12 cellular contexts compared by ENCODE assay signal in genomic region chr2:233470007-233470687, GRCh38.
DNase-seq lines count a peak whose midpoint lies in the region; ATAC-seq and TF ChIP-seq lines count a peak whose summit lies in the region.
"Had no signal": no experiment of that assay in that cellular context is flagged by ENCODE, and none has a peak within 500 bp of the region (broad histone marks: within the 10 kb centered on the region; RNA-seq: fewer than 3 reads in every experiment).

No MANE protein-coding gene starts in this region.

- DNase-seq in body of pancreas = peak in 3 of 4 donors; percentile 15 to 32 (median 31)
- DNase-seq in hypothalamus (lab: John Stamatoyannopoulos, UW) = peak in 41 of 51 donors; percentile 50 to 92 (median 74)
- no peak for DNase-seq in CD1c-positive myeloid dendritic cell (ENCODE audit: extremely low spot score)
- DNase-seq in NCI-H2227 treated with DMSO at 0.1 percent for 48 hours (lab: John Stamatoyannopoulos, UW) = no peak
- DNase-seq in NOMO-1 (lab: John Stamatoyannopoulos, UW; ENCODE audit: unreplicated experiment in 2 of 2) = no peak
- DNase-seq in RPMI8226 = no peak
- DNase-seq: activated CD4-positive, alpha-beta memory T cell treated with anti-CD3 and anti-CD28 coated beads, Interleukin-2, amount 10 ng/mL, durations not matched to agents 7 days and 5 days; COR-L47; KBM-7 had no signal

- no peaks in the 10 kb centered on the region for H3K27me3 Mint-ChIP-seq in IgD-negative memory B cell
- H3K27me3 Mint-ChIP-seq: activated CD4-positive, alpha-beta memory T cell treated with anti-CD3 and anti-CD28 coated beads, Interleukin-2, amount 10 ng/mL, durations not matched to agents 7 days and 5 days had no signal

- no peak overlapping the region for H3K9ac ChIP-seq in rectal smooth muscle tissue (ENCODE audit: low read length)

- H3K27me3 ChIP-seq in body of pancreas (no peaks in the 10 kb centered on the region), rectal smooth muscle tissue (ENCODE audit: control insufficient read depth, insufficient read depth, low read length) (no peaks in the 10 kb centered on the region)

- H3K36me3 Mint-ChIP-seq in IgD-negative memory B cell = peaks cover 11% of the 10 kb centered on the region

- H3K4me1 ChIP-seq in body of pancreas = no peaks in the 10 kb centered on the region
- peaks cover 11% of the 10 kb centered on the region for H3K4me1 ChIP-seq in rectal smooth muscle tissue (ENCODE audit: control insufficient read depth, insufficient read depth, low read length)

- no peaks in the 10 kb centered on the region for H3K9me3 ChIP-seq in body of pancreas

- no peaks in the 10 kb centered on the region for H3K4me1 Mint-ChIP-seq in IgD-negative memory B cell
- H3K4me1 Mint-ChIP-seq: activated CD4-positive, alpha-beta memory T cell treated with anti-CD3 and anti-CD28 coated beads, Interleukin-2, amount 10 ng/mL, durations not matched to agents 7 days and 5 days had no signal

- H3K4me3 ChIP-seq in body of pancreas = no peak overlapping the region
- no peak overlapping the region for H3K4me3 ChIP-seq in rectal smooth muscle tissue (ENCODE audit: low read length)

- H3K27ac ChIP-seq in body of pancreas (no peak overlapping the region), rectal smooth muscle tissue (ENCODE audit: low read depth, low read length) (peak overlapping the region; percentile 75)

- intact Hi-C loops in body of pancreas (cut with DNase I) = no loop called here

- TF ChIP-seq CTCF in body of pancreas (IDR thresholded peaks at IDR 0.05) = no peak

- H3K36me3 ChIP-seq in body of pancreas (replicated peaks in 1 of 2; ENCODE audit: insufficient read depth in 1 of 2, low read depth in 2 of 2) = no peaks in the 10 kb centered on the region
- H3K36me3 ChIP-seq in rectal smooth muscle tissue (ENCODE audit: control insufficient read depth, insufficient read depth, low read length) = peaks cover 21% of the 10 kb centered on the region

- no peak for TF ChIP-seq POLR2A in body of pancreas (IDR thresholded peaks at IDR 0.05)

- H3K4me3 Mint-ChIP-seq in IgD-negative memory B cell = peak overlapping the region in 1 of 4 donors; percentile 41
- H3K4me3 Mint-ChIP-seq: activated CD4-positive, alpha-beta memory T cell treated with anti-CD3 and anti-CD28 coated beads, Interleukin-2, amount 10 ng/mL, durations not matched to agents 7 days and 5 days had no signal

- ATAC-seq in body of pancreas = peak; percentile 38
- ATAC-seq: Panc1 had no signal

- WGBS in body of pancreas, 2 donors = 82 to 90% methylated on average over 9 to 20 of the region's 20 CpGs

- H3K27ac Mint-ChIP-seq in IgD-negative memory B cell = peak overlapping the region; percentile 4 to 62 (median 56)
- H3K27ac Mint-ChIP-seq: activated CD4-positive, alpha-beta memory T cell treated with anti-CD3 and anti-CD28 coated beads, Interleukin-2, amount 10 ng/mL, durations not matched to agents 7 days and 5 days had no signal

- no peaks in the 10 kb centered on the region for H3K9me3 Mint-ChIP-seq in IgD-negative memory B cell
- H3K9me3 Mint-ChIP-seq: activated CD4-positive, alpha-beta memory T cell treated with anti-CD3 and anti-CD28 coated beads, Interleukin-2, amount 10 ng/mL, durations not matched to agents 7 days and 5 days had no signal

Comparison
In these comparisons a context has a peak if more than half of its experiments do, and no peak if none do; other contexts are left out.
1. DNase-seq: peak in body of pancreas (3 of 4) and hypothalamus (41 of 51); none in CD1c-positive myeloid dendritic cell (single experiment), NCI-H2227 treated with DMSO at 0.1 percent for 48 hours (single experiment), NOMO-1 (0 of 2) and RPMI8226 (single experiment).